18 cellular contexts compared by ENCODE assay signal in genomic region chr12:125552223-125552747, GRCh38.
"Had no signal": no experiment of that assay in that cellular context is flagged by ENCODE, and none has a peak within 500 bp of the region (broad histone marks: within the 10 kb centered on the region; RNA-seq: fewer than 3 reads in every experiment).

No MANE protein-coding gene starts in this region.

- H3K36me3 ChIP-seq: heart left ventricle, neutrophil, right lobe of liver, tibial nerve, upper lobe of right lung, vagina had no signal

- H3K27me3 ChIP-seq: foreskin keratinocyte, neutrophil, right lobe of liver, testis, tibial nerve, upper lobe of right lung, vagina had no signal

- H3K4me3 Mint-ChIP-seq: naive thymus-derived CD4-positive, alpha-beta T cell; nephron progenitor cell; stimulated activated naive B cell treated with anti-CD40 and anti-IgM and Interleukin-4, amounts not matched to agents 10 μg/mL and 1 μg/mL and 100 μg/mL, for 72 hours; stimulated activated naive CD8-positive, alpha-beta T cell treated with anti-CD3 and anti-CD28 coated beads, Interleukin-15, amount 100 ng/mL, for 72 hours had no signal

- DNase-seq: dermis blood vessel endothelial cell; foreskin keratinocyte; heart left ventricle; hippocampal formation; kidney glomerular epithelial cell; naive thymus-derived CD4-positive, alpha-beta T cell; nephron progenitor cell; psoas muscle; retina; right lobe of liver; stimulated activated CD4-positive, alpha-beta T cell treated with anti-CD3 and anti-CD28 coated beads, Interleukin-4, amount 100 ng/mL, for 1 hour; stimulated activated naive B cell treated with anti-CD40 and anti-IgM and Interleukin-4, amounts not matched to agents 10 μg/mL and 1 μg/mL and 100 μg/mL, for 72 hours; stimulated activated naive CD8-positive, alpha-beta T cell treated with anti-CD3 and anti-CD28 coated beads, Interleukin-15, amount 100 ng/mL, for 72 hours; testis; upper lobe of right lung had no signal

- H3K27ac Mint-ChIP-seq: naive thymus-derived CD4-positive, alpha-beta T cell; nephron progenitor cell; stimulated activated naive B cell treated with anti-CD40 and anti-IgM and Interleukin-4, amounts not matched to agents 10 μg/mL and 1 μg/mL and 100 μg/mL, for 72 hours; stimulated activated naive CD8-positive, alpha-beta T cell treated with anti-CD3 and anti-CD28 coated beads, Interleukin-15, amount 100 ng/mL, for 72 hours had no signal

- H3K4me1 Mint-ChIP-seq: naive thymus-derived CD4-positive, alpha-beta T cell; stimulated activated naive B cell treated with anti-CD40 and anti-IgM and Interleukin-4, amounts not matched to agents 10 μg/mL and 1 μg/mL and 100 μg/mL, for 72 hours; stimulated activated naive CD8-positive, alpha-beta T cell treated with anti-CD3 and anti-CD28 coated beads, Interleukin-15, amount 100 ng/mL, for 72 hours had no signal

- ATAC-seq: foreskin keratinocyte; heart left ventricle; naive thymus-derived CD4-positive, alpha-beta T cell; psoas muscle; right lobe of liver; stimulated activated naive B cell treated with anti-CD40 and anti-IgM and Interleukin-4, amounts not matched to agents 10 μg/mL and 1 μg/mL and 100 μg/mL, for 72 hours; stimulated activated naive CD8-positive, alpha-beta T cell treated with anti-CD3 and anti-CD28 coated beads, Interleukin-15, amount 100 ng/mL, for 72 hours; upper lobe of right lung had no signal

- H3K9me3 ChIP-seq: heart left ventricle, neutrophil, psoas muscle, right lobe of liver, testis, tibial nerve, upper lobe of right lung, vagina had no signal

- H3K4me1 ChIP-seq: foreskin keratinocyte, heart left ventricle, psoas muscle, right lobe of liver, testis, upper lobe of right lung, vagina had no signal

- H3K4me3 ChIP-seq: heart left ventricle, psoas muscle, right lobe of liver, testis, tibial nerve, upper lobe of right lung, vagina had no signal

- H3K27ac ChIP-seq: foreskin keratinocyte, heart left ventricle, neutrophil, psoas muscle, right lobe of liver, testis, tibial nerve, upper lobe of right lung, vagina had no signal

- H3K36me3 Mint-ChIP-seq: naive thymus-derived CD4-positive, alpha-beta T cell had no signal

- H3K27me3 Mint-ChIP-seq: stimulated activated naive CD8-positive, alpha-beta T cell treated with anti-CD3 and anti-CD28 coated beads, Interleukin-15, amount 100 ng/mL, for 72 hours had no signal
